In the genomic region with DNA sequence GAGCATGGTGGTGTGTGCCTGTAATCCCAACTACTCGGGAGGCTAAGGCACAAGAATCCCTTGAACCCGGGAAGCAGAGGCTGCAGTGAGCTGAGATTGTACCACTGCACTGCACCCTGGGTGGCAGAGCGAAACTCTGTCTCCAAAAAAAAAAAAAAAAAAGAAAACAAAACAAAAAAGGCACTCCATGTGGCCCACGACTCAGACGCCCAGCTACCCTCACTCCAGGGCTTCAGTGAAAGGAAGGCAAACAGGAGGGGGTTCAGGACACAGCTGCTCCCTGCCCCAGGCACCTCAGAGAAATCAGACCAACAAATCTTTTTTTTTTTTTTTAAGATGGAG, we compare ENCODE assay signal across 1 cellular context.
TF ChIP-seq lines count a peak whose summit lies in the region.

No MANE protein-coding gene starts in this region.

TF ChIP-seq in HepG2, 621 proteins besides CTCF, POLR2A, EP300 and RAD21 (continued from another document):
- TF ChIP-seq, protein P1, sequence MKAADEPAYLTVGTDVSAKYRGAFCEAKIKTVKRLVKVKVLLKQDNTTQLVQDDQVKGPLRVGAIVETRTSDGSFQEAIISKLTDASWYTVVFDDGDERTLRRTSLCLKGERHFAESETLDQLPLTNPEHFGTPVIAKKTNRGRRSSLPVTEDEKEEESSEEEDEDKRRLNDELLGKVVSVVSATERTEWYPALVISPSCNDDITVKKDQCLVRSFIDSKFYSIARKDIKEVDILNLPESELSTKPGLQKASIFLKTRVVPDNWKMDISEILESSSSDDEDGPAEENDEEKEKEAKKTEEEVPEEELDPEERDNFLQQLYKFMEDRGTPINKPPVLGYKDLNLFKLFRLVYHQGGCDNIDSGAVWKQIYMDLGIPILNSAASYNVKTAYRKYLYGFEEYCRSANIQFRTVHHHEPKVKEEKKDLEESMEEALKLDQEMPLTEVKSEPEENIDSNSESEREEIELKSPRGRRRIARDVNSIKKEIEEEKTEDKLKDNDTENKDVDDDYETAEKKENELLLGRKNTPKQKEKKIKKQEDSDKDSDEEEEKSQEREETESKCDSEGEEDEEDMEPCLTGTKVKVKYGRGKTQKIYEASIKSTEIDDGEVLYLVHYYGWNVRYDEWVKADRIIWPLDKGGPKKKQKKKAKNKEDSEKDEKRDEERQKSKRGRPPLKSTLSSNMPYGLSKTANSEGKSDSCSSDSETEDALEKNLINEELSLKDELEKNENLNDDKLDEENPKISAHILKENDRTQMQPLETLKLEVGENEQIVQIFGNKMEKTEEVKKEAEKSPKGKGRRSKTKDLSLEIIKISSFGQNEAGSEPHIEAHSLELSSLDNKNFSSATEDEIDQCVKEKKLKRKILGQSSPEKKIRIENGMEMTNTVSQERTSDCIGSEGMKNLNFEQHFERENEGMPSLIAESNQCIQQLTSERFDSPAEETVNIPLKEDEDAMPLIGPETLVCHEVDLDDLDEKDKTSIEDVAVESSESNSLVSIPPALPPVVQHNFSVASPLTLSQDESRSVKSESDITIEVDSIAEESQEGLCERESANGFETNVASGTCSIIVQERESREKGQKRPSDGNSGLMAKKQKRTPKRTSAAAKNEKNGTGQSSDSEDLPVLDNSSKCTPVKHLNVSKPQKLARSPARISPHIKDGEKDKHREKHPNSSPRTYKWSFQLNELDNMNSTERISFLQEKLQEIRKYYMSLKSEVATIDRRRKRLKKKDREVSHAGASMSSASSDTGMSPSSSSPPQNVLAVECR (CRISPR knock-in tag; IDR thresholded peaks at IDR 0.05; ENCODE audit: borderline replicate concordance): 0 out of 2 replicates have a peak, but pooled peaks have one; percentile 6
- TF ChIP-seq NFAT5 (CRISPR knock-in tag; IDR thresholded peaks at IDR 0.05): no peak
- TF ChIP-seq NFKB2 (CRISPR knock-in tag; IDR thresholded peaks at IDR 0.05; ENCODE audit: borderline replicate concordance): no peak
- TF ChIP-seq ZNF160 (CRISPR knock-in tag; IDR thresholded peaks at IDR 0.05): no peak
- no peak for TF ChIP-seq ZBTB42 (CRISPR knock-in tag; IDR thresholded peaks at IDR 0.05)
- TF ChIP-seq ZBED4 (CRISPR knock-in tag; IDR thresholded peaks at IDR 0.05; ENCODE audit: borderline replicate concordance): no peak
- no peak for TF ChIP-seq ZC3H4 (CRISPR knock-in tag; IDR thresholded peaks at IDR 0.05; ENCODE audit: borderline replicate concordance)
- no peak for TF ChIP-seq ZNF879 (CRISPR knock-in tag; IDR thresholded peaks at IDR 0.05)
- no peak for TF ChIP-seq ELF1 (CRISPR knock-in tag; IDR thresholded peaks at IDR 0.05)
- TF ChIP-seq ZNF605 (CRISPR knock-in tag; IDR thresholded peaks at IDR 0.05): peak; percentile 47; the same call in 1 of the 2 replicates
- TF ChIP-seq, protein P2, sequence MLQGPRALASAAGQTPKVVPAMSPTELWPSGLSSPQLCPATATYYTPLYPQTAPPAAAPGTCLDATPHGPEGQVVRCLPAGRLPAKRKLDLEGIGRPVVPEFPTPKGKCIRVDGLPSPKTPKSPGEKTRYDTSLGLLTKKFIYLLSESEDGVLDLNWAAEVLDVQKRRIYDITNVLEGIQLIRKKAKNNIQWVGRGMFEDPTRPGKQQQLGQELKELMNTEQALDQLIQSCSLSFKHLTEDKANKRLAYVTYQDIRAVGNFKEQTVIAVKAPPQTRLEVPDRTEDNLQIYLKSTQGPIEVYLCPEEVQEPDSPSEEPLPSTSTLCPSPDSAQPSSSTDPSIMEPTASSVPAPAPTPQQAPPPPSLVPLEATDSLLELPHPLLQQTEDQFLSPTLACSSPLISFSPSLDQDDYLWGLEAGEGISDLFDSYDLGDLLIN (CRISPR knock-in tag; IDR thresholded peaks at IDR 0.05; ENCODE audit: borderline replicate concordance): no peak
- 0 out of 2 replicates have a peak, but pooled peaks have one; percentile 18 for TF ChIP-seq ZFP91 (CRISPR knock-in tag; IDR thresholded peaks at IDR 0.05; ENCODE audit: borderline replicate concordance)
- no peak for TF ChIP-seq TEAD2 (CRISPR knock-in tag; IDR thresholded peaks at IDR 0.05)
- no peak for TF ChIP-seq ZNF33A (CRISPR knock-in tag; IDR thresholded peaks at IDR 0.05; ENCODE audit: borderline replicate concordance)
- TF ChIP-seq, protein P3, sequence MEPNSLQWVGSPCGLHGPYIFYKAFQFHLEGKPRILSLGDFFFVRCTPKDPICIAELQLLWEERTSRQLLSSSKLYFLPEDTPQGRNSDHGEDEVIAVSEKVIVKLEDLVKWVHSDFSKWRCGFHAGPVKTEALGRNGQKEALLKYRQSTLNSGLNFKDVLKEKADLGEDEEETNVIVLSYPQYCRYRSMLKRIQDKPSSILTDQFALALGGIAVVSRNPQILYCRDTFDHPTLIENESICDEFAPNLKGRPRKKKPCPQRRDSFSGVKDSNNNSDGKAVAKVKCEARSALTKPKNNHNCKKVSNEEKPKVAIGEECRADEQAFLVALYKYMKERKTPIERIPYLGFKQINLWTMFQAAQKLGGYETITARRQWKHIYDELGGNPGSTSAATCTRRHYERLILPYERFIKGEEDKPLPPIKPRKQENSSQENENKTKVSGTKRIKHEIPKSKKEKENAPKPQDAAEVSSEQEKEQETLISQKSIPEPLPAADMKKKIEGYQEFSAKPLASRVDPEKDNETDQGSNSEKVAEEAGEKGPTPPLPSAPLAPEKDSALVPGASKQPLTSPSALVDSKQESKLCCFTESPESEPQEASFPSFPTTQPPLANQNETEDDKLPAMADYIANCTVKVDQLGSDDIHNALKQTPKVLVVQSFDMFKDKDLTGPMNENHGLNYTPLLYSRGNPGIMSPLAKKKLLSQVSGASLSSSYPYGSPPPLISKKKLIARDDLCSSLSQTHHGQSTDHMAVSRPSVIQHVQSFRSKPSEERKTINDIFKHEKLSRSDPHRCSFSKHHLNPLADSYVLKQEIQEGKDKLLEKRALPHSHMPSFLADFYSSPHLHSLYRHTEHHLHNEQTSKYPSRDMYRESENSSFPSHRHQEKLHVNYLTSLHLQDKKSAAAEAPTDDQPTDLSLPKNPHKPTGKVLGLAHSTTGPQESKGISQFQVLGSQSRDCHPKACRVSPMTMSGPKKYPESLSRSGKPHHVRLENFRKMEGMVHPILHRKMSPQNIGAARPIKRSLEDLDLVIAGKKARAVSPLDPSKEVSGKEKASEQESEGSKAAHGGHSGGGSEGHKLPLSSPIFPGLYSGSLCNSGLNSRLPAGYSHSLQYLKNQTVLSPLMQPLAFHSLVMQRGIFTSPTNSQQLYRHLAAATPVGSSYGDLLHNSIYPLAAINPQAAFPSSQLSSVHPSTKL (CRISPR knock-in tag; IDR thresholded peaks at IDR 0.05): no peak
- TF ChIP-seq KDM6A (CRISPR knock-in tag; IDR thresholded peaks at IDR 0.05; ENCODE audit: low read depth): no peak
- TF ChIP-seq ZNF766 (CRISPR knock-in tag; IDR thresholded peaks at IDR 0.05; ENCODE audit: borderline replicate concordance): no peak
- TF ChIP-seq ZFP36 (IDR thresholded peaks at IDR 0.05; ENCODE audit: borderline replicate concordance, low read depth, low read length, partially characterized antibody): no peak
